8 cellular contexts compared by ENCODE assay signal in genomic region chr5:150758534-150759333, GRCh38. TPM values are rescaled to one million over a fixed set of nuclear protein-coding genes. Genes with fewer than 3 reads are reported as not detected.
DNase-seq lines count a peak whose midpoint lies in the region; ATAC-seq and TF ChIP-seq lines count a peak whose summit lies in the region.

DCTN4 (minus strand) TSS chr5:150759017; CDS start chr5:150758993, 24 bp downstream.

- no peaks in the 10 kb centered on the region for H3K9me3 Mint-ChIP-seq in activated CD4-positive, alpha-beta T cell treated with anti-CD3 and anti-CD28 coated beads, Interleukin-2, amount 10 ng/mL, durations not matched to agents 24 days and 14 days

- DNase-seq in C1 segment of cervical spinal cord (lab: John Stamatoyannopoulos, UW): peak; percentile 73 to 100 (median 99)
- peak; percentile 98 for DNase-seq in NCI-H526 treated with DMSO at 0.1 percent for 48 hours (lab: John Stamatoyannopoulos, UW)
- peak; percentile 97 for DNase-seq in activated CD4-positive, alpha-beta T cell treated with anti-CD3 and anti-CD28 coated beads, Interleukin-2, amount 10 ng/mL, durations not matched to agents 24 days and 14 days
- peak; percentile 98 for DNase-seq in coronary artery (ENCODE audit: low spot score)
- DNase-seq in stimulated activated CD4-positive, alpha-beta T cell treated with anti-CD3 and anti-CD28 coated beads, Interleukin-1b, Interleukin-23, amount 100 ng/mL, for 4 hours (ENCODE audit: low read depth in 2 of 2): peak; percentile 82 to 88

- H3K27ac ChIP-seq in coronary artery (peak within 1 kb of the TSS; percentile 93 to 99), layer of hippocampus (ENCODE audit: low read depth, low read length) (peak within 1 kb of the TSS; percentile 99)

- peaks cover 28% of the 10 kb centered on the region for H3K36me3 Mint-ChIP-seq in activated CD4-positive, alpha-beta T cell treated with anti-CD3 and anti-CD28 coated beads, Interleukin-2, amount 10 ng/mL, durations not matched to agents 24 days and 14 days (ENCODE audit: low read depth)

- peaks cover 28% of the 10 kb centered on the region for H3K4me1 Mint-ChIP-seq in activated CD4-positive, alpha-beta T cell treated with anti-CD3 and anti-CD28 coated beads, Interleukin-2, amount 10 ng/mL, durations not matched to agents 24 days and 14 days

- intact Hi-C loops in activated CD4-positive, alpha-beta T cell treated with anti-CD3 and anti-CD28 coated beads, Interleukin-2, amount 10 ng/mL, durations not matched to agents 24 days and 14 days (cut with micrococcal nuclease): loop anchor here (1.0 kb wide), 4 partner anchors 16 to 57 kb away; partner anchors contain the start of gene RBM22

- H3K4me3 Mint-ChIP-seq in activated CD4-positive, alpha-beta T cell treated with anti-CD3 and anti-CD28 coated beads, Interleukin-2, amount 10 ng/mL, durations not matched to agents 24 days and 14 days: no peak within 1 kb of the TSS

- no peaks in the 10 kb centered on the region for H3K27me3 Mint-ChIP-seq in activated CD4-positive, alpha-beta T cell treated with anti-CD3 and anti-CD28 coated beads, Interleukin-2, amount 10 ng/mL, durations not matched to agents 24 days and 14 days

- ATAC-seq in GM19351 (IDR thresholded peaks at IDR 0.05; ENCODE audit: unreplicated experiment): peak; percentile 95
- ATAC-seq in HG03520 (IDR thresholded peaks at IDR 0.05; ENCODE audit: unreplicated experiment): peak; percentile 96

- peak within 1 kb of the TSS; percentile 86 for H3K4me3 ChIP-seq in coronary artery

- no peak for TF ChIP-seq CTCF in coronary artery (IDR thresholded peaks at IDR 0.05)

- no peak within 1 kb of the TSS for H3K27ac Mint-ChIP-seq in activated CD4-positive, alpha-beta T cell treated with anti-CD3 and anti-CD28 coated beads, Interleukin-2, amount 10 ng/mL, durations not matched to agents 24 days and 14 days

- no peaks in the 10 kb centered on the region for H3K27me3 ChIP-seq in layer of hippocampus (ENCODE audit: control insufficient read depth, insufficient read depth, low read length)

RNA-seq across cellular contexts. Expression of gene DCTN4, which starts in this region (rescaled TPM):
- total RNA-seq in activated CD4-positive, alpha-beta T cell treated with anti-CD3 and anti-CD28 coated beads, Interleukin-2, amount 10 ng/mL, durations not matched to agents 24 days and 14 days: 43.9 and 44.8 TPM in 2 replicates

Comparison
In these comparisons a context has a peak if more than half of its experiments do, and no peak if none do; other contexts are left out.
1. Peak in every context shown above with its lines: DNase-seq, ATAC-seq, H3K4me3 ChIP-seq and H3K27ac ChIP-seq.